1 cellular context compared by ENCODE assay signal in the genomic region with DNA sequence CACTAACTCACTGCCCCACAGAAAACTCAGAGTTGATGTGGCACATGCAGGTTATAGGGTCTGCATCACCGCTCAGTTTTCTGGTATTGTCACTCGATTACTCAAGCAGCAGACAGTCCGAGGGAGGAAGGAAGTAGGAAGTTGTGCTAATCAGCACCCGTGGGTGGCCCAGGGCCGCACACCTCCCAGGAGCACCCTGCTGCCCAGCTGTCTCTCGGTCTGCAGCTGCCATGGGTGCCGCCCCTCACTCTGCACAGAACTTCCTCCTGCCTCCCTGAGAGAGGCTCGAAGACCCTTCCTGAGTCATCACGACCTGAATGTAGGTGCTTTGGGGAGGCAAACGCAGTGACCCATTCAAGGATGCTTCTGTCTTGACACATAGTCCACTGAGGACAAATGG.
TF ChIP-seq lines count a peak whose summit lies in the region.

No MANE protein-coding gene starts in this region.

TF ChIP-seq in K562, 482 proteins besides CTCF, POLR2A, EP300 and RAD21:
- TF ChIP-seq IFI16 (CRISPR knock-in tag; IDR thresholded peaks at IDR 0.05) (no peak), ZNF717 (CRISPR knock-in tag; IDR thresholded peaks at IDR 0.05) (no peak), ZNF696 (CRISPR knock-in tag; conservative IDR thresholded peaks at IDR 0.05) (no peak), ARHGAP35 (IDR thresholded peaks at IDR 0.05; ENCODE audit: partially characterized antibody) (no peak), JUN (IDR thresholded peaks at IDR 0.05; ENCODE audit: borderline replicate concordance, low read depth, low read length) (no peak), JUN (CRISPR knock-in tag; IDR thresholded peaks at IDR 0.05; ENCODE audit: borderline replicate concordance) (no peak), XRCC4 (IDR thresholded peaks at IDR 0.05; ENCODE audit: extremely low read depth, insufficient read depth, insufficient read length) (no peak)
- TF ChIP-seq, protein P1, sequence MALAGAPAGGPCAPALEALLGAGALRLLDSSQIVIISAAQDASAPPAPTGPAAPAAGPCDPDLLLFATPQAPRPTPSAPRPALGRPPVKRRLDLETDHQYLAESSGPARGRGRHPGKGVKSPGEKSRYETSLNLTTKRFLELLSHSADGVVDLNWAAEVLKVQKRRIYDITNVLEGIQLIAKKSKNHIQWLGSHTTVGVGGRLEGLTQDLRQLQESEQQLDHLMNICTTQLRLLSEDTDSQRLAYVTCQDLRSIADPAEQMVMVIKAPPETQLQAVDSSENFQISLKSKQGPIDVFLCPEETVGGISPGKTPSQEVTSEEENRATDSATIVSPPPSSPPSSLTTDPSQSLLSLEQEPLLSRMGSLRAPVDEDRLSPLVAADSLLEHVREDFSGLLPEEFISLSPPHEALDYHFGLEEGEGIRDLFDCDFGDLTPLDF (CRISPR knock-in tag; IDR thresholded peaks at IDR 0.05): no peak
- TF ChIP-seq, protein P2, sequence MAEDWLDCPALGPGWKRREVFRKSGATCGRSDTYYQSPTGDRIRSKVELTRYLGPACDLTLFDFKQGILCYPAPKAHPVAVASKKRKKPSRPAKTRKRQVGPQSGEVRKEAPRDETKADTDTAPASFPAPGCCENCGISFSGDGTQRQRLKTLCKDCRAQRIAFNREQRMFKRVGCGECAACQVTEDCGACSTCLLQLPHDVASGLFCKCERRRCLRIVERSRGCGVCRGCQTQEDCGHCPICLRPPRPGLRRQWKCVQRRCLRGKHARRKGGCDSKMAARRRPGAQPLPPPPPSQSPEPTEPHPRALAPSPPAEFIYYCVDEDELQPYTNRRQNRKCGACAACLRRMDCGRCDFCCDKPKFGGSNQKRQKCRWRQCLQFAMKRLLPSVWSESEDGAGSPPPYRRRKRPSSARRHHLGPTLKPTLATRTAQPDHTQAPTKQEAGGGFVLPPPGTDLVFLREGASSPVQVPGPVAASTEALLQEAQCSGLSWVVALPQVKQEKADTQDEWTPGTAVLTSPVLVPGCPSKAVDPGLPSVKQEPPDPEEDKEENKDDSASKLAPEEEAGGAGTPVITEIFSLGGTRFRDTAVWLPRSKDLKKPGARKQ (CRISPR knock-in tag; IDR thresholded peaks at IDR 0.05): no peak
- TF ChIP-seq, protein P3, sequence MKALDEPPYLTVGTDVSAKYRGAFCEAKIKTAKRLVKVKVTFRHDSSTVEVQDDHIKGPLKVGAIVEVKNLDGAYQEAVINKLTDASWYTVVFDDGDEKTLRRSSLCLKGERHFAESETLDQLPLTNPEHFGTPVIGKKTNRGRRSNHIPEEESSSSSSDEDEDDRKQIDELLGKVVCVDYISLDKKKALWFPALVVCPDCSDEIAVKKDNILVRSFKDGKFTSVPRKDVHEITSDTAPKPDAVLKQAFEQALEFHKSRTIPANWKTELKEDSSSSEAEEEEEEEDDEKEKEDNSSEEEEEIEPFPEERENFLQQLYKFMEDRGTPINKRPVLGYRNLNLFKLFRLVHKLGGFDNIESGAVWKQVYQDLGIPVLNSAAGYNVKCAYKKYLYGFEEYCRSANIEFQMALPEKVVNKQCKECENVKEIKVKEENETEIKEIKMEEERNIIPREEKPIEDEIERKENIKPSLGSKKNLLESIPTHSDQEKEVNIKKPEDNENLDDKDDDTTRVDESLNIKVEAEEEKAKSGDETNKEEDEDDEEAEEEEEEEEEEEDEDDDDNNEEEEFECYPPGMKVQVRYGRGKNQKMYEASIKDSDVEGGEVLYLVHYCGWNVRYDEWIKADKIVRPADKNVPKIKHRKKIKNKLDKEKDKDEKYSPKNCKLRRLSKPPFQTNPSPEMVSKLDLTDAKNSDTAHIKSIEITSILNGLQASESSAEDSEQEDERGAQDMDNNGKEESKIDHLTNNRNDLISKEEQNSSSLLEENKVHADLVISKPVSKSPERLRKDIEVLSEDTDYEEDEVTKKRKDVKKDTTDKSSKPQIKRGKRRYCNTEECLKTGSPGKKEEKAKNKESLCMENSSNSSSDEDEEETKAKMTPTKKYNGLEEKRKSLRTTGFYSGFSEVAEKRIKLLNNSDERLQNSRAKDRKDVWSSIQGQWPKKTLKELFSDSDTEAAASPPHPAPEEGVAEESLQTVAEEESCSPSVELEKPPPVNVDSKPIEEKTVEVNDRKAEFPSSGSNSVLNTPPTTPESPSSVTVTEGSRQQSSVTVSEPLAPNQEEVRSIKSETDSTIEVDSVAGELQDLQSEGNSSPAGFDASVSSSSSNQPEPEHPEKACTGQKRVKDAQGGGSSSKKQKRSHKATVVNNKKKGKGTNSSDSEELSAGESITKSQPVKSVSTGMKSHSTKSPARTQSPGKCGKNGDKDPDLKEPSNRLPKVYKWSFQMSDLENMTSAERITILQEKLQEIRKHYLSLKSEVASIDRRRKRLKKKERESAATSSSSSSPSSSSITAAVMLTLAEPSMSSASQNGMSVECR (CRISPR knock-in tag; IDR thresholded peaks at IDR 0.05): no peak
- TF ChIP-seq, protein P4, sequence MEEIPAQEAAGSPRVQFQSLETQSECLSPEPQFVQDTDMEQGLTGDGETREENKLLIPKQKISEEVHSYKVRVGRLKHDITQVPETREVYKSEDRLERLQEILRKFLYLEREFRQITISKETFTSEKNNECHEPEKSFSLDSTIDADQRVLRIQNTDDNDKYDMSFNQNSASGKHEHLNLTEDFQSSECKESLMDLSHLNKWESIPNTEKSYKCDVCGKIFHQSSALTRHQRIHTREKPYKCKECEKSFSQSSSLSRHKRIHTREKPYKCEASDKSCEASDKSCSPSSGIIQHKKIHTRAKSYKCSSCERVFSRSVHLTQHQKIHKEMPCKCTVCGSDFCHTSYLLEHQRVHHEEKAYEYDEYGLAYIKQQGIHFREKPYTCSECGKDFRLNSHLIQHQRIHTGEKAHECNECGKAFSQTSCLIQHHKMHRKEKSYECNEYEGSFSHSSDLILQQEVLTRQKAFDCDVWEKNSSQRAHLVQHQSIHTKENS (CRISPR knock-in tag; IDR thresholded peaks at IDR 0.05): no peak
